ENCODE assay signal across 16 cellular contexts in genomic region chr4:123516576-123516975, GRCh38.
DNase-seq lines count a peak whose midpoint lies in the region; ATAC-seq and TF ChIP-seq lines count a peak whose summit lies in the region.
"Had no signal": no experiment of that assay in that cellular context is flagged by ENCODE, and none has a peak within 500 bp of the region (broad histone marks: within the 10 kb centered on the region; RNA-seq: fewer than 3 reads in every experiment).

No MANE protein-coding gene starts in this region.

- H3K4me1 Mint-ChIP-seq in nephron: peaks cover 24% of the 10 kb centered on the region
- no peaks in the 10 kb centered on the region for H3K4me1 Mint-ChIP-seq in activated CD4-positive, alpha-beta T cell treated with anti-CD3 and anti-CD28 coated beads, Interleukin-2, amount 10 ng/mL, durations not matched to agents 24 days and 14 days
- no peaks in the 10 kb centered on the region for H3K4me1 Mint-ChIP-seq in T-helper 17 cell
- H3K4me1 Mint-ChIP-seq: H9 had no signal

- H3K36me3 Mint-ChIP-seq in nephron (ENCODE audit: low read depth): no peaks in the 10 kb centered on the region
- H3K36me3 Mint-ChIP-seq in activated CD4-positive, alpha-beta T cell treated with anti-CD3 and anti-CD28 coated beads, Interleukin-2, amount 10 ng/mL, durations not matched to agents 24 days and 14 days (ENCODE audit: low read depth): peaks cover 1% of the 10 kb centered on the region
- no peaks in the 10 kb centered on the region for H3K36me3 Mint-ChIP-seq in T-helper 17 cell (ENCODE audit: low read depth)

- no peaks in the 10 kb centered on the region for H3K27me3 Mint-ChIP-seq in nephron (ENCODE audit: low read depth)
- peaks cover 20% of the 10 kb centered on the region for H3K27me3 Mint-ChIP-seq in activated CD4-positive, alpha-beta T cell treated with anti-CD3 and anti-CD28 coated beads, Interleukin-2, amount 10 ng/mL, durations not matched to agents 24 days and 14 days
- peaks cover 15% of the 10 kb centered on the region for H3K27me3 Mint-ChIP-seq in T-helper 17 cell

- no peaks in the 10 kb centered on the region for H3K9me3 ChIP-seq in T-helper 17 cell (ENCODE audit: control insufficient read depth, low read length, poor library complexity, severe bottlenecking)
- H3K9me3 ChIP-seq: A549, Caco-2 had no signal

- intact Hi-C loops in activated CD4-positive, alpha-beta T cell treated with anti-CD3 and anti-CD28 coated beads, Interleukin-2, amount 10 ng/mL, durations not matched to agents 24 days and 14 days (cut with micrococcal nuclease): no loop called here

- peaks cover 6% of the 10 kb centered on the region for H3K9me3 Mint-ChIP-seq in nephron
- H3K9me3 Mint-ChIP-seq in activated CD4-positive, alpha-beta T cell treated with anti-CD3 and anti-CD28 coated beads, Interleukin-2, amount 10 ng/mL, durations not matched to agents 24 days and 14 days: peaks cover 17% of the 10 kb centered on the region
- H3K9me3 Mint-ChIP-seq: CD4-positive, alpha-beta T cell had no signal

- in situ Hi-C loops in G401 (cut with HindIII; ENCODE audit: low sequenced_read_pairs): no loop called here

- H3K27ac Mint-ChIP-seq in nephron: peak overlapping the region; percentile 93 to 95 (median 93)
- no peak overlapping the region for H3K27ac Mint-ChIP-seq in activated CD4-positive, alpha-beta T cell treated with anti-CD3 and anti-CD28 coated beads, Interleukin-2, amount 10 ng/mL, durations not matched to agents 24 days and 14 days
- no peak overlapping the region for H3K27ac Mint-ChIP-seq in T-helper 17 cell
- H3K27ac Mint-ChIP-seq: CD4-positive, alpha-beta T cell; H9 had no signal

- DNase-seq in G401 (ENCODE audit: low spot score) (peak; percentile 35), cerebellar cortex (ENCODE audit: low spot score) (peak; percentile 68), kidney glomerular epithelial cell (lab: John Stamatoyannopoulos, UW) (peak; percentile 20), iPS-NIHi7 (ENCODE audit: extremely low spot score) (no peak), T-helper 17 cell (no peak)
- DNase-seq in activated naive CD4-positive, alpha-beta T cell treated with Interleukin-2 at 50 U/mL for 16 hours: no peak
- DNase-seq in activated CD4-positive, alpha-beta T cell treated with anti-CD3 and anti-CD28 coated beads, Interleukin-2, amount 10 ng/mL, durations not matched to agents 24 days and 14 days: no peak
- DNase-seq: AML-193; Caco-2; CD4-positive, alpha-beta T cell; GDM1; GOT3; H9 had no signal

- ATAC-seq in T-helper 17 cell: no peak
- ATAC-seq: A549, HepG2 had no signal

- H3K4me3 Mint-ChIP-seq in nephron: peak overlapping the region in 1 of 3 experiments; percentile 21
- no peak overlapping the region for H3K4me3 Mint-ChIP-seq in activated CD4-positive, alpha-beta T cell treated with anti-CD3 and anti-CD28 coated beads, Interleukin-2, amount 10 ng/mL, durations not matched to agents 24 days and 14 days
- no peak overlapping the region for H3K4me3 Mint-ChIP-seq in T-helper 17 cell
- H3K4me3 Mint-ChIP-seq: CD4-positive, alpha-beta T cell; H9 had no signal

- no peak for TF ChIP-seq CTCF in nephron (IDR thresholded peaks at IDR 0.05; ENCODE audit: unreplicated experiment in 3 of 3)

Comparison
In these comparisons a context has a peak if more than half of its experiments do, and no peak if none do; other contexts are left out.
1. DNase-seq: peak in G401 (single experiment), cerebellar cortex (single experiment) and kidney glomerular epithelial cell (single experiment); none in activated naive CD4-positive, alpha-beta T cell treated with Interleukin-2 at 50 U/mL for 16 hours (single experiment), iPS-NIHi7 (single experiment), activated CD4-positive, alpha-beta T cell treated with anti-CD3 and anti-CD28 coated beads, Interleukin-2, amount 10 ng/mL, durations not matched to agents 24 days and 14 days (single experiment) and T-helper 17 cell (0 of 3).
2. H3K27ac Mint-ChIP-seq: peak in nephron (3 of 3); none in activated CD4-positive, alpha-beta T cell treated with anti-CD3 and anti-CD28 coated beads, Interleukin-2, amount 10 ng/mL, durations not matched to agents 24 days and 14 days (single experiment) and T-helper 17 cell (single experiment).